ENCODE assay signal across 28 cellular contexts in genomic region chr4:114316789-114317188, GRCh38.
"Had no signal": no experiment of that assay in that cellular context is flagged by ENCODE, and none has a peak within 500 bp of the region (broad histone marks: within the 10 kb centered on the region; RNA-seq: fewer than 3 reads in every experiment).

No MANE protein-coding gene starts in this region.

- DNase-seq: activated CD4-positive, alpha-beta T cell treated with anti-CD3 and anti-CD28 coated beads for 1 hour; activated CD4-positive, alpha-beta T cell treated with anti-CD3 and anti-CD28 coated beads for 4 hours; activated CD4-positive, alpha-beta T cell treated with anti-CD3 and anti-CD28 coated beads, Interleukin-2, amount 10 ng/mL, durations not matched to agents 7 days and 5 days; activated CD4-positive, alpha-beta T cell treated with anti-CD3 and anti-CD28 coated beads, Interleukin-2, amount 50 U/mL, for 4 hours; activated CD8-positive, alpha-beta memory T cell treated with anti-CD3 and anti-CD28 coated beads for 24 hours; activated CD8-positive, alpha-beta T cell treated with anti-CD3 and anti-CD28 coated beads for 36 hours; activated effector memory CD4-positive, alpha-beta T cell treated with Interleukin-2 at 50 U/mL for 16 hours; activated naive CD4-positive, alpha-beta T cell treated with anti-CD3 and anti-CD28 coated beads for 36 hours; activated naive CD8-positive, alpha-beta T cell treated with anti-CD3 and anti-CD28 coated beads for 36 hours; activated naive CD8-positive, alpha-beta T cell treated with anti-CD3 and anti-CD28 coated beads, Interleukin-2, amount 50 U/mL, for 24 hours; activated T-cell treated with anti-CD3 and anti-CD28 coated beads, Interleukin-2, amount 50 U/mL, for 4 hours; adrenal gland; amygdala; aorta; body of pancreas; caudate nucleus; cortex of kidney; dermis blood vessel endothelial cell; effector CD4-positive, alpha-beta T cell; effector memory CD8-positive, alpha-beta T cell; erythroblast; foreskin keratinocyte; gastrocnemius medialis; heart right ventricle; T-helper 2 cell had no signal

- H3K27me3 ChIP-seq: body of pancreas, esophagus muscularis mucosa, foreskin keratinocyte, gastrocnemius medialis, heart right ventricle had no signal

- H3K9me3 ChIP-seq: adrenal gland, gastrocnemius medialis had no signal

- H3K27ac ChIP-seq: adrenal gland, body of pancreas, foreskin keratinocyte, gastrocnemius medialis, heart right ventricle had no signal

- H3K36me3 ChIP-seq: adrenal gland, esophagus muscularis mucosa, gastrocnemius medialis, heart right ventricle had no signal

- H3K4me3 ChIP-seq: adrenal gland, body of pancreas, esophagus muscularis mucosa, gastrocnemius medialis, heart right ventricle had no signal

- ATAC-seq: activated CD8-positive, alpha-beta T cell treated with anti-CD3 and anti-CD28 coated beads for 36 hours; activated naive CD8-positive, alpha-beta T cell treated with anti-CD3 and anti-CD28 coated beads, Interleukin-2, amount 50 U/mL, for 24 hours; activated T-cell treated with anti-CD3 and anti-CD28 coated beads, Interleukin-2, amount 50 U/mL, for 4 hours; activated T-helper 17 cell treated with anti-CD3 and anti-CD28 coated beads, Interleukin-2, amount 50 U/mL, for 72 hours; body of pancreas; effector memory CD8-positive, alpha-beta T cell; foreskin keratinocyte; gastrocnemius medialis; heart right ventricle; WTC11 had no signal

- H3K4me1 ChIP-seq: adrenal gland, foreskin keratinocyte, gastrocnemius medialis, heart right ventricle had no signal
